1 cellular context compared by ENCODE assay signal in the genomic region with DNA sequence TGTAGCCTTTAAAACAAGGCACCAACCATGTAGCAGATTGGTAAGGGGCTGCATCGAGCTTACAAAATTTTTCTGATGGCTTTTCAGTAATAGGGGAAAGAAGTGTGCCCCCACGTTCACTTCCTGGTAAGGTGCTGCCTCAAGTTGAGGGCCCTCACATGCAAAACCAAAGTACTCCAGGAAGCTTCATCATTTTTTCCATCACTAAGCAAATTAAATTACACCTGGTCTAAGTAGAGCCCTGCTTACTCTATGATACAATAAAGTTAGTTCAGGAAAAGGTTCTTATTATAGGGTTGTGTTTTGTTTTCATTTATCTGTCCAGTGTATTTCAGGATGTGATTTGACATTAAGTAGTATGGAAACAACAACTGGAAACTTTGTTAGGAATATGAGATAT.
TF ChIP-seq lines count a peak whose summit lies in the region.

No MANE protein-coding gene starts in this region.

TF ChIP-seq in SK-N-SH treated with all-trans-retinoic acid at 6 μM for 48 hours, 23 proteins besides CTCF, POLR2A, EP300 and RAD21 (continued from another document):
- TF ChIP-seq, protein P1, sequence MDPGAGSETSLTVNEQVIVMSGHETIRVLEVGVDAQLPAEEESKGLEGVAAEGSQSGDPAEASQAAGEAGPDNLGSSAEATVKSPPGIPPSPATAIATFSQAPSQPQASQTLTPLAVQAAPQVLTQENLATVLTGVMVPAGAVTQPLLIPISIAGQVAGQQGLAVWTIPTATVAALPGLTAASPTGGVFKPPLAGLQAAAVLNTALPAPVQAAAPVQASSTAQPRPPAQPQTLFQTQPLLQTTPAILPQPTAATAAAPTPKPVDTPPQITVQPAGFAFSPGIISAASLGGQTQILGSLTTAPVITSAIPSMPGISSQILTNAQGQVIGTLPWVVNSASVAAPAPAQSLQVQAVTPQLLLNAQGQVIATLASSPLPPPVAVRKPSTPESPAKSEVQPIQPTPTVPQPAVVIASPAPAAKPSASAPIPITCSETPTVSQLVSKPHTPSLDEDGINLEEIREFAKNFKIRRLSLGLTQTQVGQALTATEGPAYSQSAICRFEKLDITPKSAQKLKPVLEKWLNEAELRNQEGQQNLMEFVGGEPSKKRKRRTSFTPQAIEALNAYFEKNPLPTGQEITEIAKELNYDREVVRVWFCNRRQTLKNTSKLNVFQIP (CRISPR knock-in tag; IDR thresholded peaks at IDR 0.05; ENCODE audit: borderline replicate concordance, low read depth): no peak
- TF ChIP-seq SNAI2 (CRISPR knock-in tag; IDR thresholded peaks at IDR 0.05): no peak
- no peak for TF ChIP-seq ZFP30 (CRISPR knock-in tag; IDR thresholded peaks at IDR 0.05)
- TF ChIP-seq GLIS3 (CRISPR knock-in tag; IDR thresholded peaks at IDR 0.05): no peak
TF ChIP-seq in SK-N-SH treated with all-trans-retinoic acid at 6 μM for 48 hours: peak in this region for 0.
